Comparison of ENCODE assay signal across 9 cellular contexts in the genomic region with DNA sequence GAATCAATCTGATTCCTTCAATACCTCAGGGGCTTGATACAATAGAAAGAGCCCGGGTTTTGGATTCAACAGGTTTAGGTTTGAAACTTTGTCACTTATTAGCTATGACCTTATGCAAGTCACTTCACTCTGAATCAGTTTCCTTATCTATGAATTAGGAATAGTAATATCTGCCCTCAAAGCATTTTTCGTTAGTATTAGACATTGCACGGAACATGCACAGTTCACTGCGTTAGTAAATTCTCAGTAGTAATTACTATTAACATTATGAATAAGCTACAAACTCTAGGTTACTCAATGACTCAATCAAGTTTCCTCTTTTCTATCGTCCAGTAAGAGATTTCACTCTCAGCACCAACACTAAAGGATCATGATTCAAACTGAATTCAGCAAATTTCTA.
DNase-seq lines count a peak whose midpoint lies in the region; ATAC-seq and TF ChIP-seq lines count a peak whose summit lies in the region.
"Had no signal": no experiment of that assay in that cellular context is flagged by ENCODE, and none has a peak within 500 bp of the region (broad histone marks: within the 10 kb centered on the region; RNA-seq: fewer than 3 reads in every experiment).

No MANE protein-coding gene starts in this region.

- peaks cover 3% of the 10 kb centered on the region for H3K36me3 ChIP-seq in osteoblast (ENCODE audit: insufficient read depth, low read length)

- H3K4me3 ChIP-seq in osteoblast (ENCODE audit: insufficient read depth, low read length) (no peak overlapping the region), lower leg skin (ENCODE audit: low read depth, poor library complexity, severe bottlenecking) (no peak overlapping the region)

- no peaks in the 10 kb centered on the region for H3K9me3 ChIP-seq in osteoblast (ENCODE audit: low read depth, low read length)

- no peak overlapping the region for H3K27ac ChIP-seq in osteoblast (ENCODE audit: low read depth, low read length)

- WGBS in lower leg skin, 2 donors: 90 to 92% methylated on average over 5 of the region's 5 CpGs

- ATAC-seq in GM18870 (IDR thresholded peaks at IDR 0.05; ENCODE audit: unreplicated experiment) (peak; percentile 77), GM21515 (IDR thresholded peaks at IDR 0.05; ENCODE audit: unreplicated experiment) (peak; percentile 61), HG03060 (IDR thresholded peaks at IDR 0.05; ENCODE audit: low read depth, unreplicated experiment) (peak; percentile 72)
- ATAC-seq in activated T-helper 17 cell treated with anti-CD3 and anti-CD28 coated beads, Interleukin-2, amount 50 U/mL, for 72 hours (replicated peaks): peak; percentile 62

- H3K27me3 Mint-ChIP-seq in activated T-helper 17 cell treated with anti-CD3 and anti-CD28 coated beads, Interleukin-2, amount 50 U/mL, for 72 hours: no peaks in the 10 kb centered on the region

- no peaks in the 10 kb centered on the region for H4K20me1 ChIP-seq in osteoblast (ENCODE audit: insufficient read depth, low read length)

- H3K4me2 ChIP-seq in osteoblast (ENCODE audit: insufficient read depth, low read length): no peak overlapping the region

- no peaks in the 10 kb centered on the region for H3K79me2 ChIP-seq in osteoblast (ENCODE audit: insufficient read depth, low read length)

- DNase-seq in osteoblast (ENCODE audit: insufficient read length, low spot score, missing footprints) (no peak), AG08396 (ENCODE audit: low spot score) (no peak), lower leg skin (ENCODE audit: low spot score in 2 of 2) (no peak)
- DNase-seq: NCI-H1930, occipital lobe had no signal

- no peak for TF ChIP-seq POLR2A in lower leg skin (IDR thresholded peaks at IDR 0.05)

- peaks cover 29% of the 10 kb centered on the region for H3K4me1 Mint-ChIP-seq in activated T-helper 17 cell treated with anti-CD3 and anti-CD28 coated beads, Interleukin-2, amount 50 U/mL, for 72 hours

- TF ChIP-seq CTCF in osteoblast (IDR thresholded peaks at IDR 0.05; ENCODE audit: extremely low read depth, low read depth, low read length) (no peak), lower leg skin (IDR thresholded peaks at IDR 0.05) (no peak)

- H3K4me1 ChIP-seq in osteoblast (ENCODE audit: insufficient read depth, low read length): peaks cover 12% of the 10 kb centered on the region

- H3K36me3 Mint-ChIP-seq in activated T-helper 17 cell treated with anti-CD3 and anti-CD28 coated beads, Interleukin-2, amount 50 U/mL, for 72 hours (ENCODE audit: low read depth): peaks cover 82% of the 10 kb centered on the region

- H3K4me3 Mint-ChIP-seq in activated T-helper 17 cell treated with anti-CD3 and anti-CD28 coated beads, Interleukin-2, amount 50 U/mL, for 72 hours: no peak overlapping the region

- no peak overlapping the region for H2AFZ ChIP-seq in osteoblast (ENCODE audit: low read length)

- no peaks in the 10 kb centered on the region for H3K27me3 ChIP-seq in osteoblast (ENCODE audit: insufficient read depth, low read length)

- H3K9me3 Mint-ChIP-seq in activated T-helper 17 cell treated with anti-CD3 and anti-CD28 coated beads, Interleukin-2, amount 50 U/mL, for 72 hours: peaks cover 3% of the 10 kb centered on the region

- H3K27ac Mint-ChIP-seq in activated T-helper 17 cell treated with anti-CD3 and anti-CD28 coated beads, Interleukin-2, amount 50 U/mL, for 72 hours: peak overlapping the region; percentile 15

- intact Hi-C loops in lower leg skin (cut with DNase I; ENCODE audit: low total_unique reads): no loop called here
